12 cellular contexts compared by ENCODE assay signal in the genomic region with DNA sequence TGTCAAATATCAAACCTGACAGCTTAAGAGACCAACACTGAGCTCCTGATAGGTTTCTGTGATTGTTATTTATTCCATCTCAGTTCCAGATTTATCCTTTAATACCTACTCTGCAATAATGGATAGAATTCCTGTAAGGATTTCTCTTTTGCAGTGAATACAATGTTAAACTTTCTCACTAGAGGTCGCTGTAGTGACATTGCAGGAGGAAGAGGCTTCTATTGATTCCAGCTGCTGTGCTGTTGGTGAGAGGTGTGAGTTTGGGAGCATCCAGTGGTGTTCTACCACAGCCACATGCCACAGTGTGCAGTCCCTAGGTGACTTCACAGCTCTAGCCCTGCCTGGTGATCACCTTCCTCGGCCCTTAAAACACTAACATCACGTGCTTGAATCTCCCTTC. TPM values are rescaled to one million over a fixed set of nuclear protein-coding genes. Genes with fewer than 3 reads are reported as not detected.
DNase-seq lines count a peak whose midpoint lies in the region; ATAC-seq and TF ChIP-seq lines count a peak whose summit lies in the region.
"Had no signal": no experiment of that assay in that cellular context is flagged by ENCODE, and none has a peak within 500 bp of the region (broad histone marks: within the 10 kb centered on the region; RNA-seq: fewer than 3 reads in every experiment).

No MANE protein-coding gene starts in this region.

- peak; percentile 5 for DNase-seq in ACHN
- DNase-seq in H4 (ENCODE audit: low spot score): peak; percentile 42
- DNase-seq in Panc1 (ENCODE audit: low read depth, low spot score): no peak
- peak; percentile 5 for DNase-seq in globus pallidus (ENCODE audit: low spot score)
- DNase-seq in activated CD4-positive, alpha-beta T cell treated with anti-CD3 and anti-CD28 coated beads, Interleukin-2, amount 50 U/mL, for 1 hour: no peak
- DNase-seq: activated gamma-delta T cell treated with Interleukin-2 at 50 U/mL for 16 hours had no signal

- BruUV-seq in Panc1 (replicated peaks; lab: Mats Ljungman, UMichigan): no TSS peak

- H3K36me3 ChIP-seq in Panc1 (ENCODE audit: control insufficient read depth, insufficient read depth, low read length): no peaks in the 10 kb centered on the region

- no peaks in the 10 kb centered on the region for H3K9me3 ChIP-seq in Panc1 (ENCODE audit: control insufficient read depth, insufficient read depth, low read depth, low read length)

- no peak overlapping the region for H3K27ac ChIP-seq in Panc1 (ENCODE audit: low read length)

- intact Hi-C loops in Panc1 (cut with micrococcal nuclease; ENCODE audit: unreplicated experiment): no loop called here

- no peaks in the 10 kb centered on the region for H3K27me3 ChIP-seq in Panc1 (ENCODE audit: control insufficient read depth, insufficient read depth, low read length)

- peak; percentile 51 for TF ChIP-seq CTCF in Panc1 (IDR thresholded peaks at IDR 0.05)

- H3K4me1 ChIP-seq in Panc1 (ENCODE audit: control insufficient read depth, insufficient read depth, low read length): no peaks in the 10 kb centered on the region

- ATAC-seq in Panc1 (no peak), HG03354 (IDR thresholded peaks at IDR 0.05; ENCODE audit: poor library complexity, severe bottlenecking, unreplicated experiment) (no peak), GM18520 (IDR thresholded peaks at IDR 0.05; ENCODE audit: unreplicated experiment) (no peak), HG02981 (IDR thresholded peaks at IDR 0.05; ENCODE audit: unreplicated experiment) (no peak)

- CTCF ChIA-PET in Panc1 (lab: Charles Lee): no interaction called here

- in situ Hi-C loops in ACHN (cut with HindIII; ENCODE audit: low pct_ligation_motif_present, low pct_unique_long_range_greater_than_20kb, low sequenced_read_pairs): no loop called here
- in situ Hi-C loops in Panc1 (cut with HindIII; ENCODE audit: low pct_unique_long_range_greater_than_20kb, low sequenced_read_pairs): no loop called here

- H3K4me3 ChIP-seq in Panc1 (ENCODE audit: low read depth in 2 of 2, low read length in 2 of 2): no peak overlapping the region

- POLR2A ChIA-PET in Panc1 (lab: Charles Lee): no interaction called here

RNA-seq across cellular contexts. Expression of a gene that starts 34.6 kb away (rescaled TPM):
- 6.2 and 9.0 TPM in 2 replicates for total RNA-seq in H4 (2014; rRNA removed; shearing (Covaris generic))
- not detected for total RNA-seq in Panc1 (2021; ENCODE audit: unreplicated experiment)
- not detected for polyA plus RNA-seq in Panc1 (2012; ENCODE audit: insufficient read length)
- total RNA-seq: LHCN-M2, myocyte, temporal lobe had no signal

Comparison
In these comparisons a context has a peak if more than half of its experiments do, and no peak if none do; other contexts are left out.
1. DNase-seq: peak in ACHN (single experiment), H4 (single experiment) and globus pallidus (single experiment); none in Panc1 (single experiment) and activated CD4-positive, alpha-beta T cell treated with anti-CD3 and anti-CD28 coated beads, Interleukin-2, amount 50 U/mL, for 1 hour (single experiment).